In genomic region chr17:80021600-80021999, GRCh38 we compare ENCODE assay signal across 1 cellular context.
TF ChIP-seq lines count a peak whose summit lies in the region.

No MANE protein-coding gene starts in this region.

TF ChIP-seq in HEK293, 187 proteins besides CTCF, POLR2A, EP300 and RAD21 (continued from another document):
- TF ChIP-seq TSHZ1 (tag by site-specific recombination; IDR thresholded peaks at IDR 0.05; ENCODE audit: borderline replicate concordance), result no peak
- no peak for TF ChIP-seq ZNF174 (tag by site-specific recombination; IDR thresholded peaks at IDR 0.05)
